Comparison of ENCODE assay signal across 8 cellular contexts in the genomic region with DNA sequence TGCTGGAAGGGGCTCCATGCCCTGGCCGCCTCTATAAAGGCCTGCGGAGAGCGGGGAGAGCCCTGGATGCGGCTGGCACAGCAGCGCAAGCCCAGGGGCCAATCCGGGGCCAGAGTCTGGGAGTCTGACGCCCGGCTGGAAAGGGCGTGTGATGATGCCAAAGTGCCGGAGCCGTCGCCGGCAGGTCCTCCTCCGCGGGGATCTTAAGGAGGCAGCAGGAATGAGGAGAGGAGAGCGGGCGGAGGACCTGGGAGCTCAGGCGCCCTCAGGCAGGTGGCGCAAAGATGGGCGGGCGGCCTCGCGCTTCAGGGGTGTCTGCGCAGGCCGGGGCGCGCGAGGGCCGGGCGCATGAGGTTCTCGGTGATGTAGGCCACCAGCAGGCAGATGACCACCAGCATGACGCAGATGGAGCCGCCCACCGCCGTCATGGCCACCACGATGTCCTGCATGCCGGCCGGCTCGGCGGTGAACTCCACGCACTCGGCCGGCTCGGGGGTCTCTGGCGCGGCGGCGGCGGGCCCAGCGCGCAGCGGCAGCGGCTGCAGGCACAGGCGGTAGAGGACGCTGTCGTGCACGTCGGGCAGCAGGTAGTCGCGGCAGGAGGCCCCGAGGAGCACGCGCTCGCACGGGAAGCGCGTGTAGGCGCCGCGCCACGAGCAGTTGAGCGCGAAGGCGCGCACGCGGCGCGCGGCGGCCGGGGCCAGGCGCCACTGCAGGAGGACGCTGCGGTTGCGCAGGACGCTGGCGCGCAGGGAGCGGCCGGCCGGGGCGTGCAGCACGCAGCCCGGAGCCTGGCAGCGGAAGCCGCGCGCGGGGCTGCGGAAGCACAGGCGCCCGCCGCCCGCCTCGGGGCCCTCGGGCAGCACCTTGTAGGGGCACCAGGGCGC. TPM values are rescaled to one million over a fixed set of nuclear protein-coding genes. Genes with fewer than 3 reads are reported as not detected.
DNase-seq lines count a peak whose midpoint lies in the region; ATAC-seq, FAIRE-seq and TF ChIP-seq lines count a peak whose summit lies in the region.

No MANE protein-coding gene starts in this region.

- no peak for TF ChIP-seq POLR2A in GM12892 (IDR thresholded peaks at IDR 0.05; ENCODE audit: low read depth, low read length)

- no peak overlapping the region for H3K27ac Mint-ChIP-seq in WTC11

- H3K4me3 ChIP-seq in AG04449 (ENCODE audit: low read depth, low read length) (peak overlapping the region; percentile 39), neutrophil (ENCODE audit: low read depth in 1 of 2, low read length in 1 of 2) (peak overlapping the region; percentile 44 to 47)

- H3K4me1 Mint-ChIP-seq in WTC11, result peaks cover 10% of the 10 kb centered on the region; the same call in 1 of the 2 replicates

- no peaks in the 10 kb centered on the region for H3K36me3 ChIP-seq in neutrophil

- H3K27me3 ChIP-seq in neutrophil, result peaks cover 47% of the 10 kb centered on the region

- H3K9me3 ChIP-seq in neutrophil, result no peaks in the 10 kb centered on the region

- no peaks in the 10 kb centered on the region for H3K36me3 Mint-ChIP-seq in WTC11

- CTCF ChIA-PET in AG04449 (lab: Yijun Ruan, JAX) (interaction anchor here (1.2 kb wide), 1 partner anchor 10 kb away, joined by 3 read pairs; no protein-coding TSS in a partner anchor), WTC11 (lab: Charles Lee) (interaction anchor here (0.6 to 3.3 kb wide), 5 partner anchors 13 to 63 kb away, joined by 3 to 13 read pairs (median 4); a partner anchor contains a TSS)

- ATAC-seq in WTC11, result peak; percentile 38
- ATAC-seq in esophagus mucosa, result peak; percentile 45
- ATAC-seq in GM19395 (IDR thresholded peaks at IDR 0.05; ENCODE audit: unreplicated experiment), result no peak
- ATAC-seq in sciatic nerve, result no peak

- H3K4me1 ChIP-seq in neutrophil (ENCODE audit: control insufficient read depth in 1 of 2, insufficient read depth in 1 of 2, low read depth in 1 of 2, low read length in 1 of 2), result peaks cover 33 to 34% of the 10 kb centered on the region in 2 experiments

- POLR2A ChIA-PET in AG04449 (lab: Yijun Ruan, JAX), result interaction anchor here (0.6 kb wide), 1 partner anchor 43 kb away, joined by 3 read pairs; no protein-coding TSS in a partner anchor
- POLR2A ChIA-PET in WTC11 (lab: Charles Lee), result interaction anchor here (0.6 kb wide), 1 partner anchor 30 kb away, joined by 5 read pairs; no protein-coding TSS in a partner anchor

- H3K27ac ChIP-seq in neutrophil, result peak overlapping the region; percentile 15

- peaks cover 25% of the 10 kb centered on the region for H3K27me3 Mint-ChIP-seq in WTC11 (ENCODE audit: low read depth)

- no peak for FAIRE-seq in GM12892 (lab: Jason Lieb, UNC)

- TF ChIP-seq CTCF in AG04449 (IDR thresholded peaks at IDR 0.05; ENCODE audit: insufficient read depth, low read length, missing control alignments) (peak; percentile 5), WTC11 (IDR thresholded peaks at IDR 0.05) (no peak), neutrophil (IDR thresholded peaks at IDR 0.05) (no peak)

- intact Hi-C loops in sciatic nerve (cut with DNase I), result no loop called here

- peak overlapping the region; percentile 72 for H3K4me3 Mint-ChIP-seq in WTC11

- no peak for DNase-seq in AG04449 (ENCODE audit: low read depth, low spot score)
- peak; percentile 57 for DNase-seq in GM12892 (ENCODE audit: insufficient read length)
- peak; percentile 66 for DNase-seq in WTC11 (ENCODE audit: low spot score)
- no peak for DNase-seq in NK-92 (lab: John Stamatoyannopoulos, UW; ENCODE audit: unreplicated experiment)
- no peak for DNase-seq in sciatic nerve (ENCODE audit: low spot score)

- H3K9me3 Mint-ChIP-seq in WTC11, result no peaks in the 10 kb centered on the region

TF ChIP-seq in WTC11, 78 proteins besides CTCF, POLR2A, EP300 and RAD21 (continues in another document):
- peak; percentile 61; the same call in 1 of the 2 replicates for TF ChIP-seq ZBTB21 (CRISPR knock-in tag; IDR thresholded peaks at IDR 0.05; ENCODE audit: borderline replicate concordance)
- TF ChIP-seq, protein P1, sequence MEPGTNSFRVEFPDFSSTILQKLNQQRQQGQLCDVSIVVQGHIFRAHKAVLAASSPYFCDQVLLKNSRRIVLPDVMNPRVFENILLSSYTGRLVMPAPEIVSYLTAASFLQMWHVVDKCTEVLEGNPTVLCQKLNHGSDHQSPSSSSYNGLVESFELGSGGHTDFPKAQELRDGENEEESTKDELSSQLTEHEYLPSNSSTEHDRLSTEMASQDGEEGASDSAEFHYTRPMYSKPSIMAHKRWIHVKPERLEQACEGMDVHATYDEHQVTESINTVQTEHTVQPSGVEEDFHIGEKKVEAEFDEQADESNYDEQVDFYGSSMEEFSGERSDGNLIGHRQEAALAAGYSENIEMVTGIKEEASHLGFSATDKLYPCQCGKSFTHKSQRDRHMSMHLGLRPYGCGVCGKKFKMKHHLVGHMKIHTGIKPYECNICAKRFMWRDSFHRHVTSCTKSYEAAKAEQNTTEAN (CRISPR knock-in tag; IDR thresholded peaks at IDR 0.05), result peak; percentile 84; the same call in 1 of the 2 replicates
- TF ChIP-seq ZNF232 (CRISPR knock-in tag; IDR thresholded peaks at IDR 0.05), result peak; percentile 92
- TF ChIP-seq SMAD3 (CRISPR knock-in tag; IDR thresholded peaks at IDR 0.05; ENCODE audit: borderline replicate concordance), result peak; percentile 64; the same call in 1 of the 2 replicates
- no peak for TF ChIP-seq NR1H2 (CRISPR knock-in tag; IDR thresholded peaks at IDR 0.05)
- TF ChIP-seq, protein P2, sequence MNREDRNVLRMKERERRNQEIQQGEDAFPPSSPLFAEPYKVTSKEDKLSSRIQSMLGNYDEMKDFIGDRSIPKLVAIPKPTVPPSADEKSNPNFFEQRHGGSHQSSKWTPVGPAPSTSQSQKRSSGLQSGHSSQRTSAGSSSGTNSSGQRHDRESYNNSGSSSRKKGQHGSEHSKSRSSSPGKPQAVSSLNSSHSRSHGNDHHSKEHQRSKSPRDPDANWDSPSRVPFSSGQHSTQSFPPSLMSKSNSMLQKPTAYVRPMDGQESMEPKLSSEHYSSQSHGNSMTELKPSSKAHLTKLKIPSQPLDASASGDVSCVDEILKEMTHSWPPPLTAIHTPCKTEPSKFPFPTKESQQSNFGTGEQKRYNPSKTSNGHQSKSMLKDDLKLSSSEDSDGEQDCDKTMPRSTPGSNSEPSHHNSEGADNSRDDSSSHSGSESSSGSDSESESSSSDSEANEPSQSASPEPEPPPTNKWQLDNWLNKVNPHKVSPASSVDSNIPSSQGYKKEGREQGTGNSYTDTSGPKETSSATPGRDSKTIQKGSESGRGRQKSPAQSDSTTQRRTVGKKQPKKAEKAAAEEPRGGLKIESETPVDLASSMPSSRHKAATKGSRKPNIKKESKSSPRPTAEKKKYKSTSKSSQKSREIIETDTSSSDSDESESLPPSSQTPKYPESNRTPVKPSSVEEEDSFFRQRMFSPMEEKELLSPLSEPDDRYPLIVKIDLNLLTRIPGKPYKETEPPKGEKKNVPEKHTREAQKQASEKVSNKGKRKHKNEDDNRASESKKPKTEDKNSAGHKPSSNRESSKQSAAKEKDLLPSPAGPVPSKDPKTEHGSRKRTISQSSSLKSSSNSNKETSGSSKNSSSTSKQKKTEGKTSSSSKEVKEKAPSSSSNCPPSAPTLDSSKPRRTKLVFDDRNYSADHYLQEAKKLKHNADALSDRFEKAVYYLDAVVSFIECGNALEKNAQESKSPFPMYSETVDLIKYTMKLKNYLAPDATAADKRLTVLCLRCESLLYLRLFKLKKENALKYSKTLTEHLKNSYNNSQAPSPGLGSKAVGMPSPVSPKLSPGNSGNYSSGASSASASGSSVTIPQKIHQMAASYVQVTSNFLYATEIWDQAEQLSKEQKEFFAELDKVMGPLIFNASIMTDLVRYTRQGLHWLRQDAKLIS (CRISPR knock-in tag; IDR thresholded peaks at IDR 0.05; ENCODE audit: borderline replicate concordance), result no peak
- peak; percentile 68; the same call in 1 of the 2 replicates for TF ChIP-seq RELA (CRISPR knock-in tag; IDR thresholded peaks at IDR 0.05; ENCODE audit: borderline replicate concordance)
- peak; percentile 61; the same call in 1 of the 2 replicates for TF ChIP-seq ETV6 (CRISPR knock-in tag; IDR thresholded peaks at IDR 0.05)
- TF ChIP-seq FOXP1 (CRISPR knock-in tag; IDR thresholded peaks at IDR 0.05; ENCODE audit: borderline replicate concordance), result peak; percentile 94
- peak; percentile 88; the same call in 1 of the 2 replicates for TF ChIP-seq TCF7 (CRISPR knock-in tag; IDR thresholded peaks at IDR 0.05; ENCODE audit: low read depth)
- TF ChIP-seq, protein P3, sequence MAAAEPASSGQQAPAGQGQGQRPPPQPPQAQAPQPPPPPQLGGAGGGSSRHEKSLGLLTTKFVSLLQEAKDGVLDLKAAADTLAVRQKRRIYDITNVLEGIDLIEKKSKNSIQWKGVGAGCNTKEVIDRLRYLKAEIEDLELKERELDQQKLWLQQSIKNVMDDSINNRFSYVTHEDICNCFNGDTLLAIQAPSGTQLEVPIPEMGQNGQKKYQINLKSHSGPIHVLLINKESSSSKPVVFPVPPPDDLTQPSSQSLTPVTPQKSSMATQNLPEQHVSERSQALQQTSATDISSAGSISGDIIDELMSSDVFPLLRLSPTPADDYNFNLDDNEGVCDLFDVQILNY (CRISPR knock-in tag; IDR thresholded peaks at IDR 0.05), result peak; percentile 54; the same call in 1 of the 2 replicates

RNA-seq across cellular contexts. Expression of a gene that starts 0.7 kb away (rescaled TPM):
- polyA plus RNA-seq in GM12892 (2012; ENCODE audit: missing spikeins), result 0.68 TPM
- total RNA-seq in WTC11 (2021), result 30.4 to 37.5 TPM (median 34.9 TPM) in 3 replicates
- 5.7 TPM for total RNA-seq in esophagus mucosa
- total RNA-seq in sciatic nerve, result 2.4 TPM

RNA-seq across cellular contexts. Expression of a gene that starts 16.0 kb away (rescaled TPM):
- 4.6 TPM for polyA plus RNA-seq in GM12892 (2012; ENCODE audit: missing spikeins)
- total RNA-seq in WTC11 (2021) (90.6 to 120 TPM (median 113 TPM) in 3 replicates), esophagus mucosa (87.5 TPM), sciatic nerve (68.4 TPM)

RNA-seq across cellular contexts. Expression of a gene that starts 24.6 kb away (rescaled TPM):
- polyA plus RNA-seq in GM12892 (2012; ENCODE audit: missing spikeins), result 84.2 TPM
- total RNA-seq in WTC11 (2021), result 150 to 158 TPM (median 150 TPM) in 3 replicates
- 106 TPM for total RNA-seq in esophagus mucosa
- 78.5 TPM for total RNA-seq in sciatic nerve

RNA-seq across cellular contexts. Expression of a gene that starts 32.7 kb away (rescaled TPM):
- not detected for polyA plus RNA-seq in GM12892 (2012; ENCODE audit: missing spikeins)
- total RNA-seq in WTC11 (2021) (20.0 to 28.1 TPM (median 27.1 TPM) in 3 replicates), esophagus mucosa (0.92 TPM), sciatic nerve (5.4 TPM)

RNA-seq across cellular contexts. Expression of a gene that starts 58.8 kb away (rescaled TPM):
- not detected for polyA plus RNA-seq in GM12892 (2012; ENCODE audit: missing spikeins)
- total RNA-seq in WTC11 (2021), result 6.6 to 8.8 TPM (median 8.0 TPM) in 3 replicates
- not detected for total RNA-seq in esophagus mucosa
- total RNA-seq in sciatic nerve, result 7.1 TPM

Comparison
In these comparisons a context has a peak if more than half of its experiments do, and no peak if none do; other contexts are left out.
1. DNase-seq: peak in GM12892 (single experiment) and WTC11 (single experiment); none in AG04449 (single experiment), NK-92 (single experiment) and sciatic nerve (single experiment).
2. ATAC-seq: peak in WTC11 (single experiment) and esophagus mucosa (single experiment); none in GM19395 (single experiment) and sciatic nerve (single experiment).